Comparison of ENCODE assay signal across 17 cellular contexts in the genomic region with DNA sequence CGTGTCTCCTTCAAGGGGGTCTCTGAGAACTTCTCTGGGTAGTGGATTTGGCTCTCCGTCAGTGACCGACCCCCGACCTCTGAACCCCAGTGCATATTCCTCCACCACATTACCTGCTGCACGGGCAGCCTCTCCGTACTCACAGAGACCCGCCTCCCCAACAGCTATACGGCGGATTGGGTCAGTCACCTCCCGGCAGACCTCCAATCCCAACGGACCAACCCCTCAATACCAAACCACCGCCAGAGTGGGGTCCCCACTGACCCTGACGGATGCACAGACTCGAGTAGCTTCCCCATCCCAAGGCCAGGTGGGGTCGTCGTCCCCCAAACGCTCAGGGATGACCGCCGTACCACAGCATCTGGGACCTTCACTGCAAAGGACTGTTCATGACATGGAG.
DNase-seq lines count a peak whose midpoint lies in the region; ATAC-seq, FAIRE-seq and TF ChIP-seq lines count a peak whose summit lies in the region.
"Had no signal": no experiment of that assay in that cellular context is flagged by ENCODE, and none has a peak within 500 bp of the region (broad histone marks: within the 10 kb centered on the region; RNA-seq: fewer than 3 reads in every experiment).

No MANE protein-coding gene starts in this region.

- H2AK5ac ChIP-seq in IMR-90 (ENCODE audit: low read depth, low read length), result no peak overlapping the region

- H4K8ac ChIP-seq in IMR-90 (ENCODE audit: low read depth in 2 of 2, low read length in 2 of 2), result no peak overlapping the region

- H3K79me1 ChIP-seq in IMR-90 (ENCODE audit: low read depth in 1 of 2, low read length in 2 of 2), result no peaks in the 10 kb centered on the region

- no peak overlapping the region for H3K18ac ChIP-seq in IMR-90 (ENCODE audit: low read depth, low read length)

- in situ Hi-C loops in IMR-90 (cut with MboI; ENCODE audit: low sequenced_read_pairs), result no loop called here
- in situ Hi-C loops in gastrocnemius medialis (cut with MboI; ENCODE audit: low sequenced_read_pairs in 4 of 4), result no loop called here

- H2BK5ac ChIP-seq in IMR-90 (ENCODE audit: low read depth, low read length, poor library complexity, severe bottlenecking), result no peak overlapping the region

- H3K56ac ChIP-seq in IMR-90 (ENCODE audit: extremely low read depth, insufficient read depth, low read length), result no peak overlapping the region

- H3K9ac ChIP-seq in IMR-90 (ENCODE audit: low read depth, low read length), result no peak overlapping the region

- no peaks in the 10 kb centered on the region for H3K27me3 Mint-ChIP-seq in nephron progenitor cell (ENCODE audit: low read depth, poor library complexity)
- no peaks in the 10 kb centered on the region for H3K27me3 Mint-ChIP-seq in stimulated activated naive CD8-positive, alpha-beta T cell treated with anti-CD3 and anti-CD28 coated beads, Interleukin-15, amount 100 ng/mL, for 72 hours
- H3K27me3 Mint-ChIP-seq: CD4-positive, alpha-beta memory T cell had no signal

- H3K36me3 Mint-ChIP-seq in nephron progenitor cell (ENCODE audit: low read depth), result peaks cover 49% of the 10 kb centered on the region

- no peak overlapping the region for H2BK20ac ChIP-seq in IMR-90 (ENCODE audit: low read depth, low read length)

- no peak overlapping the region for H3K27ac ChIP-seq in IMR-90 (ENCODE audit: insufficient read depth, low read length)
- H3K27ac ChIP-seq in gastrocnemius medialis, result no peak overlapping the region

- H2AFZ ChIP-seq in IMR-90 (replicated peaks; ENCODE audit: low read length, poor library complexity), result peak overlapping the region; percentile 33

- H3K4me1 Mint-ChIP-seq in nephron progenitor cell, result no peaks in the 10 kb centered on the region
- H3K4me1 Mint-ChIP-seq in stimulated activated naive CD8-positive, alpha-beta T cell treated with anti-CD3 and anti-CD28 coated beads, Interleukin-15, amount 100 ng/mL, for 72 hours, result no peaks in the 10 kb centered on the region
- H3K4me1 Mint-ChIP-seq: CD4-positive, alpha-beta memory T cell had no signal

- no peak overlapping the region for H2BK15ac ChIP-seq in IMR-90 (ENCODE audit: low read depth, low read length)

- H3K4me2 ChIP-seq in IMR-90 (ENCODE audit: low read depth, low read length), result no peak overlapping the region

- FAIRE-seq in H54 (lab: Jason Lieb, UNC), result no peak
- FAIRE-seq: GM12892 had no signal

- H3K23ac ChIP-seq in IMR-90 (ENCODE audit: low read depth, low read length), result no peak overlapping the region

- H3K36me3 ChIP-seq in IMR-90 (ENCODE audit: control insufficient read depth, insufficient read depth, low read length), result peaks cover 13% of the 10 kb centered on the region
- H3K36me3 ChIP-seq in gastrocnemius medialis, result peaks cover 0 to 25% of the 10 kb centered on the region in 2 donors

- no peak overlapping the region for H3K4me3 Mint-ChIP-seq in nephron progenitor cell
- no peak overlapping the region for H3K4me3 Mint-ChIP-seq in stimulated activated naive CD8-positive, alpha-beta T cell treated with anti-CD3 and anti-CD28 coated beads, Interleukin-15, amount 100 ng/mL, for 72 hours
- H3K4me3 Mint-ChIP-seq: CD4-positive, alpha-beta memory T cell; HFFc6 had no signal

- H3K4me3 ChIP-seq in IMR-90 (ENCODE audit: insufficient read depth, low read depth, low read length), result no peak overlapping the region
- no peak overlapping the region for H3K4me3 ChIP-seq in gastrocnemius medialis
- H3K4me3 ChIP-seq: HAP-1 had no signal

- peak; percentile 13; the same call in 1 of the 2 replicates for TF ChIP-seq POLR2A in H54 (IDR thresholded peaks at IDR 0.05; ENCODE audit: low read depth, low read length)
- no peak for TF ChIP-seq POLR2A in IMR-90 (IDR thresholded peaks at IDR 0.05; ENCODE audit: low read depth, low read length)
- TF ChIP-seq POLR2A in gastrocnemius medialis (IDR thresholded peaks at IDR 0.05), result no peak

- H3K27ac Mint-ChIP-seq in nephron progenitor cell, result peak overlapping the region; percentile 54
- H3K27ac Mint-ChIP-seq in stimulated activated naive CD8-positive, alpha-beta T cell treated with anti-CD3 and anti-CD28 coated beads, Interleukin-15, amount 100 ng/mL, for 72 hours, result no peak overlapping the region
- H3K27ac Mint-ChIP-seq: HFFc6 had no signal

- no peak overlapping the region for H3K4ac ChIP-seq in IMR-90 (ENCODE audit: low read depth, low read length)

- POLR2A ChIA-PET in IMR-90 (lab: Charles Lee; ENCODE audit: unreplicated experiment), result no interaction called here

- CTCF ChIA-PET in IMR-90 (lab: Yijun Ruan, JAX), result no interaction called here

- H3K14ac ChIP-seq in IMR-90 (replicated peaks; ENCODE audit: low read depth, low read length), result no peak overlapping the region

- H2BK120ac ChIP-seq in IMR-90 (ENCODE audit: low read depth, low read length), result no peak overlapping the region

- no peak for TF ChIP-seq CTCF in IMR-90 (conservative IDR thresholded peaks at IDR 0.05; ENCODE audit: low read depth, low read length)
- no peak for TF ChIP-seq CTCF in nephron progenitor cell (IDR thresholded peaks at IDR 0.05)
- TF ChIP-seq CTCF in gastrocnemius medialis (IDR thresholded peaks at IDR 0.05 in 4 of 5, conservative IDR thresholded peaks at IDR 0.05 in 1 of 5), result no peak

- peaks cover 6% of the 10 kb centered on the region; the same call in 1 of the 2 replicates for H3K9me1 ChIP-seq in IMR-90 (ENCODE audit: insufficient read depth, low read length)

- peak overlapping the region; percentile 10 for H2AK9ac ChIP-seq in IMR-90 (replicated peaks; ENCODE audit: low read depth, low read length, poor library complexity)

- H4K20me1 ChIP-seq in IMR-90 (ENCODE audit: insufficient read depth, low read length), result no peaks in the 10 kb centered on the region

- H3K27me3 ChIP-seq in IMR-90 (ENCODE audit: control insufficient read depth, insufficient read depth, low read length) (no peaks in the 10 kb centered on the region), gastrocnemius medialis (no peaks in the 10 kb centered on the region)

- H3K9me3 Mint-ChIP-seq in nephron progenitor cell, result no peaks in the 10 kb centered on the region
- H3K9me3 Mint-ChIP-seq in stimulated activated naive CD8-positive, alpha-beta T cell treated with anti-CD3 and anti-CD28 coated beads, Interleukin-15, amount 100 ng/mL, for 72 hours, result no peaks in the 10 kb centered on the region
- H3K9me3 Mint-ChIP-seq: CD4-positive, alpha-beta memory T cell; HFFc6 had no signal

- TF ChIP-seq RAD21 in IMR-90 (IDR thresholded peaks at IDR 0.05; ENCODE audit: low read length), result no peak

- no peak for ATAC-seq in IMR-90 (ENCODE audit: low read depth)
- ATAC-seq in left cardiac atrium, result no peak
- ATAC-seq in gastrocnemius medialis, result no peak
- ATAC-seq in stimulated activated naive CD8-positive, alpha-beta T cell treated with anti-CD3 and anti-CD28 coated beads, Interleukin-15, amount 100 ng/mL, for 72 hours, result no peak

- H4K91ac ChIP-seq in IMR-90 (ENCODE audit: insufficient read depth, low read depth, low read length), result no peak overlapping the region

- no peaks in the 10 kb centered on the region for H3K9me3 ChIP-seq in IMR-90 (ENCODE audit: control insufficient read depth, insufficient read depth, low read length)
- H3K9me3 ChIP-seq in gastrocnemius medialis, result no peaks in the 10 kb centered on the region
- H3K9me3 ChIP-seq: HAP-1 had no signal

- no peak overlapping the region for H4K5ac ChIP-seq in IMR-90 (ENCODE audit: low read depth, low read length)

- intact Hi-C loops in IMR-90 (cut with micrococcal nuclease), result no loop called here
- intact Hi-C loops in left cardiac atrium (cut with DNase I), result no loop called here
- intact Hi-C loops in gastrocnemius medialis (cut with DNase I; ENCODE audit: low total_unique reads), result no loop called here

- H3K4me1 ChIP-seq in IMR-90 (ENCODE audit: control insufficient read depth, insufficient read depth, low read length), result no peaks in the 10 kb centered on the region
- H3K4me1 ChIP-seq in gastrocnemius medialis, result no peaks in the 10 kb centered on the region
- H3K4me1 ChIP-seq: HAP-1 had no signal

- DNase-seq in H54 (ENCODE audit: insufficient read length, low spot score), result no peak
- DNase-seq in IMR-90, result no peak
- DNase-seq in nephron progenitor cell, result no peak
- no peak for DNase-seq in left cardiac atrium
- DNase-seq in gastrocnemius medialis, result no peak
- DNase-seq in stimulated activated naive CD8-positive, alpha-beta T cell treated with anti-CD3 and anti-CD28 coated beads, Interleukin-15, amount 100 ng/mL, for 72 hours, result no peak
- DNase-seq: C1 segment of cervical spinal cord, Calu3, COR-L47, DMS53, DMS79 treated with DMSO at 0.1 percent for 48 hours, GF-D8, GOT3, HFFc6 had no signal

- dilution Hi-C loops in IMR-90 (cut with HindIII; ENCODE audit: low sequenced_read_pairs, unreplicated experiment), result no loop called here

- no CpG with 5 or more reads among the region's 19 CpGs for WGBS in IMR-90 (ENCODE audit: extremely low coverage in 2 of 2, insufficient read length in 1 of 2), 2 experiments

- no TSS peak for BruUV-seq in IMR-90 (replicated peaks; lab: Mats Ljungman, UMichigan)

TF ChIP-seq in IMR-90, 13 proteins besides CTCF, POLR2A, EP300 and RAD21:
- TF ChIP-seq FOS (IDR thresholded peaks at IDR 0.05; ENCODE audit: low read depth, low read length) (no peak), NFE2L2 (IDR thresholded peaks at IDR 0.05; ENCODE audit: low read depth, low read length) (no peak), RFX5 (IDR thresholded peaks at IDR 0.05; ENCODE audit: low read depth, low read length) (no peak)
